In the genomic region with DNA sequence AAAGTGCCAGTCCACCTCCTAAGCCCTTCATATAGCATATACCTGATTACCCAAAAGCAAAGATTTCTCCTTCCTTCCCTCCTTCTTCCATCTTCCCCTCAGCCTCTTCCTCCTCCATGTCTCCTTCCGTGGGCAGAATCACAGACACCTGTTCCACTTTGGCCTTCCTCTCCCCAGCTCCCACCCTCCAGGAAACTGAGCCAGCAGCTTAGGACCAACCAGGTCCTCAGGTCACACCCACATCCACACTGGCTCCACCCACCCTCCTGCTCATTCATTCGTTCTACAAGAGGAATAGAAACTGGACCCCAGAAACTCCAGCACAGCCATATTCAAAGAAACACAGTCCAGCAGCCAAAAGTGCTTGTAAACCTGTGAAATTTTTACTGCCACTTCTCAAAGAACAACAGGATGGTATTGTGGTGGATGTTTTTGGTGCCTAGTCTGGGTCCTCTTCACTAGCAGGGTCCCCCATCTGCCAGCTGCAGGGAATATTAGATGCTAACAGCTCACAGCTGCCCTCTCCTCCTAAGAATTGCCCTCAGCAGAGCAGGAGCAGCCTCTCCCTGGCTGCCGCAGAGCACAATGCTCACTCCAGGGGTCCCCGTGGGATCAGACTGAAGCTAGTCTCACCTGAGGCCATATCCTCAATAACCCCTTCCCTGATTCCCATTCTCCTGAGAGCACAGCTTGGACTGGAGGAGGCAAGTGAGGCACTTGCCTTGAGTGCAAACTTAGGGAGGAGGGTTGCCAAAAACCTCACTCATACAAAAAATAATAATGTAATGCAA, we compare ENCODE assay signal across 1 cellular context.
TF ChIP-seq lines count a peak whose summit lies in the region.

No MANE protein-coding gene starts in this region.

TF ChIP-seq in HepG2, 621 proteins besides CTCF, POLR2A, EP300 and RAD21 (continued from another document):
- TF ChIP-seq, protein P1, sequence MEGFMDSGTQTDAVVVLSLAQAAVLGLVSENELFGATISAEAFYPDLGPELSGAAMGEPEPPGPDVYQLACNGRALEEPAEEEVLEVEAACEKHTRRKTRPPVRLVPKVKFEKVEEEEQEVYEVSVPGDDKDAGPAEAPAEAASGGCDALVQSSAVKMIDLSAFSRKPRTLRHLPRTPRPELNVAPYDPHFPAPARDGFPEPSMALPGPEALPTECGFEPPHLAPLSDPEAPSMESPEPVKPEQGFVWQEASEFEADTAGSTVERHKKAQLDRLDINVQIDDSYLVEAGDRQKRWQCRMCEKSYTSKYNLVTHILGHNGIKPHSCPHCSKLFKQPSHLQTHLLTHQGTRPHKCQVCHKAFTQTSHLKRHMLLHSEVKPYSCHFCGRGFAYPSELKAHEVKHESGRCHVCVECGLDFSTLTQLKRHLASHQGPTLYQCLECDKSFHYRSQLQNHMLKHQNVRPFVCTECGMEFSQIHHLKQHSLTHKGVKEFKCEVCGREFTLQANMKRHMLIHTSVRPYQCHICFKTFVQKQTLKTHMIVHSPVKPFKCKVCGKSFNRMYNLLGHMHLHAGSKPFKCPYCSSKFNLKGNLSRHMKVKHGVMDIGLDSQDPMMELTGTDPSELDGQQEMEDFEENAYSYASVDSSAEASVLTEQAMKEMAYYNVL (CRISPR knock-in tag; IDR thresholded peaks at IDR 0.05; ENCODE audit: borderline replicate concordance) = no peak
- TF ChIP-seq MIXL1 (CRISPR knock-in tag; IDR thresholded peaks at IDR 0.05) (no peak), MED13 (CRISPR knock-in tag; IDR thresholded peaks at IDR 0.05) (no peak), ZSCAN21 (CRISPR knock-in tag; IDR thresholded peaks at IDR 0.05; ENCODE audit: borderline replicate concordance) (no peak), NFYB (CRISPR knock-in tag; IDR thresholded peaks at IDR 0.05) (no peak), HES4 (CRISPR knock-in tag; IDR thresholded peaks at IDR 0.05; ENCODE audit: borderline replicate concordance) (no peak), ZNF232 (CRISPR knock-in tag; IDR thresholded peaks at IDR 0.05; ENCODE audit: borderline replicate concordance) (no peak), RARG (CRISPR knock-in tag; IDR thresholded peaks at IDR 0.05; ENCODE audit: low read depth) (no peak), KLF13 (CRISPR knock-in tag; IDR thresholded peaks at IDR 0.05) (no peak), MAF1 (CRISPR knock-in tag; IDR thresholded peaks at IDR 0.05; ENCODE audit: borderline replicate concordance) (no peak), SRSF4 (IDR thresholded peaks at IDR 0.05; ENCODE audit: low read depth, low read length, poor library complexity, severe bottlenecking) (no peak), POLR2G (IDR thresholded peaks at IDR 0.05; ENCODE audit: low read depth, low read length) (no peak), IRX3 (CRISPR knock-in tag; IDR thresholded peaks at IDR 0.05; ENCODE audit: borderline replicate concordance, low read depth) (no peak), ZNF136 (CRISPR knock-in tag; IDR thresholded peaks at IDR 0.05; ENCODE audit: low read depth) (no peak), ATF7 (IDR thresholded peaks at IDR 0.05) (no peak), ATF7 (CRISPR knock-in tag; IDR thresholded peaks at IDR 0.05) (no peak)
- TF ChIP-seq, protein P2, sequence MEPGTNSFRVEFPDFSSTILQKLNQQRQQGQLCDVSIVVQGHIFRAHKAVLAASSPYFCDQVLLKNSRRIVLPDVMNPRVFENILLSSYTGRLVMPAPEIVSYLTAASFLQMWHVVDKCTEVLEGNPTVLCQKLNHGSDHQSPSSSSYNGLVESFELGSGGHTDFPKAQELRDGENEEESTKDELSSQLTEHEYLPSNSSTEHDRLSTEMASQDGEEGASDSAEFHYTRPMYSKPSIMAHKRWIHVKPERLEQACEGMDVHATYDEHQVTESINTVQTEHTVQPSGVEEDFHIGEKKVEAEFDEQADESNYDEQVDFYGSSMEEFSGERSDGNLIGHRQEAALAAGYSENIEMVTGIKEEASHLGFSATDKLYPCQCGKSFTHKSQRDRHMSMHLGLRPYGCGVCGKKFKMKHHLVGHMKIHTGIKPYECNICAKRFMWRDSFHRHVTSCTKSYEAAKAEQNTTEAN (CRISPR knock-in tag; conservative IDR thresholded peaks at IDR 0.05) = no peak
- TF ChIP-seq, protein P3, sequence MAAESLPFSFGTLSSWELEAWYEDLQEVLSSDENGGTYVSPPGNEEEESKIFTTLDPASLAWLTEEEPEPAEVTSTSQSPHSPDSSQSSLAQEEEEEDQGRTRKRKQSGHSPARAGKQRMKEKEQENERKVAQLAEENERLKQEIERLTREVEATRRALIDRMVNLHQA (CRISPR knock-in tag; IDR thresholded peaks at IDR 0.05) = no peak
- TF ChIP-seq, protein P4, sequence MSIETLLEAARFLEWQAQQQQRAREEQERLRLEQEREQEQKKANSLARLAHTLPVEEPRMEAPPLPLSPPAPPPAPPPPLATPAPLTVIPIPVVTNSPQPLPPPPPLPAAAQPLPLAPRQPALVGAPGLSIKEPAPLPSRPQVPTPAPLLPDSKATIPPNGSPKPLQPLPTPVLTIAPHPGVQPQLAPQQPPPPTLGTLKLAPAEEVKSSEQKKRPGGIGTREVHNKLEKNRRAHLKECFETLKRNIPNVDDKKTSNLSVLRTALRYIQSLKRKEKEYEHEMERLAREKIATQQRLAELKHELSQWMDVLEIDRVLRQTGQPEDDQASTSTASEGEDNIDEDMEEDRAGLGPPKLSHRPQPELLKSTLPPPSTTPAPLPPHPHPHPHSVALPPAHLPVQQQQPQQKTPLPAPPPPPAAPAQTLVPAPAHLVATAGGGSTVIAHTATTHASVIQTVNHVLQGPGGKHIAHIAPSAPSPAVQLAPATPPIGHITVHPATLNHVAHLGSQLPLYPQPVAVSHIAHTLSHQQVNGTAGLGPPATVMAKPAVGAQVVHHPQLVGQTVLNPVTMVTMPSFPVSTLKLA (IDR thresholded peaks at IDR 0.05) = no peak
